1 cellular context compared by ENCODE assay signal in genomic region chr7:124033807-124034753, GRCh38.
TF ChIP-seq lines count a peak whose summit lies in the region.

No MANE protein-coding gene starts in this region.

TF ChIP-seq in H1, 55 proteins besides CTCF, POLR2A, EP300 and RAD21:
- TF ChIP-seq USF2 (IDR thresholded peaks at IDR 0.05; ENCODE audit: low read length) (no peak), MAX (IDR thresholded peaks at IDR 0.05) (no peak), CTBP2 (IDR thresholded peaks at IDR 0.05; ENCODE audit: borderline replicate concordance, insufficient read depth, insufficient read length, low read length) (peak; percentile 28), ASH2L (IDR thresholded peaks at IDR 0.05; ENCODE audit: low read length) (no peak), SUZ12 (IDR thresholded peaks at IDR 0.05; ENCODE audit: low read length) (no peak)
